In genomic region chr11:63884191-63884590, GRCh38 we compare ENCODE assay signal across 1 cellular context.
TF ChIP-seq lines count a peak whose summit lies in the region.

No MANE protein-coding gene starts in this region.

TF ChIP-seq in WTC11, 78 proteins besides CTCF, POLR2A, EP300 and RAD21 (continued from another document):
- TF ChIP-seq AFF4 (CRISPR knock-in tag; IDR thresholded peaks at IDR 0.05; ENCODE audit: borderline replicate concordance) (no peak), IRF1 (CRISPR knock-in tag; IDR thresholded peaks at IDR 0.05) (no peak)
